Comparison of ENCODE assay signal across 11 cellular contexts in genomic region chr4:169249214-169249973, GRCh38. TPM values are rescaled to one million over a fixed set of nuclear protein-coding genes. Genes with fewer than 3 reads are reported as not detected.
DNase-seq lines count a peak whose midpoint lies in the region; ATAC-seq, FAIRE-seq and TF ChIP-seq lines count a peak whose summit lies in the region.
"Had no signal": no experiment of that assay in that cellular context is flagged by ENCODE, and none has a peak within 500 bp of the region (broad histone marks: within the 10 kb centered on the region; RNA-seq: fewer than 3 reads in every experiment).

No MANE protein-coding gene starts in this region.

- no peak overlapping the region for H3K4me3 ChIP-seq in body of pancreas
- no peak overlapping the region for H3K4me3 ChIP-seq in CD8-positive, alpha-beta T cell (ENCODE audit: low read depth, low read length)

- H3K27me3 ChIP-seq in body of pancreas = no peaks in the 10 kb centered on the region
- no peaks in the 10 kb centered on the region for H3K27me3 ChIP-seq in CD8-positive, alpha-beta T cell (ENCODE audit: insufficient read depth, low read length)

- POLR2A ChIA-PET in CD8-positive, alpha-beta T cell (lab: Charles Lee) = no interaction called here

- peaks cover 61% of the 10 kb centered on the region for H3K4me1 ChIP-seq in body of pancreas
- H3K4me1 ChIP-seq in CD8-positive, alpha-beta T cell (ENCODE audit: insufficient read depth, low read length) = no peaks in the 10 kb centered on the region

- H3K4me1 Mint-ChIP-seq in mesothelial cell of epicardium = peaks cover 66% of the 10 kb centered on the region
- H3K4me1 Mint-ChIP-seq in CD8-positive, alpha-beta T cell (ENCODE audit: low read depth) = no peaks in the 10 kb centered on the region
- H3K4me1 Mint-ChIP-seq: activated naive CD4-positive, alpha-beta T cell treated with anti-CD3 and anti-CD28 coated beads, Interleukin-2, amount 50 U/mL, for 24 hours had no signal

- no peaks in the 10 kb centered on the region for H3K27me3 Mint-ChIP-seq in mesothelial cell of epicardium (ENCODE audit: low read depth)
- peaks cover under 1% of the 10 kb centered on the region for H3K27me3 Mint-ChIP-seq in CD8-positive, alpha-beta T cell (ENCODE audit: low read depth)
- H3K27me3 Mint-ChIP-seq: activated B cell treated with CpG ODN at 0.5 μM for 24 hours had no signal

- intact Hi-C loops in body of pancreas (cut with DNase I) = no loop called here
- intact Hi-C loops in CD8-positive, alpha-beta T cell (cut with DNase I, micrococcal nuclease) = no loop called here

- WGBS in body of pancreas, 2 donors = 36 to 38% methylated on average over 6 of the region's 6 CpGs

- H3K36me3 Mint-ChIP-seq in mesothelial cell of epicardium = peaks cover 6% of the 10 kb centered on the region
- H3K36me3 Mint-ChIP-seq in CD8-positive, alpha-beta T cell = no peaks in the 10 kb centered on the region
- H3K36me3 Mint-ChIP-seq: activated naive CD4-positive, alpha-beta T cell treated with anti-CD3 and anti-CD28 coated beads, Interleukin-2, amount 50 U/mL, for 24 hours had no signal

- CTCF ChIA-PET in CD8-positive, alpha-beta T cell (lab: Charles Lee) = no interaction called here

- H3K4me3 Mint-ChIP-seq in mesothelial cell of epicardium = no peak overlapping the region
- no peak overlapping the region for H3K4me3 Mint-ChIP-seq in CD8-positive, alpha-beta T cell
- H3K4me3 Mint-ChIP-seq: activated B cell treated with CpG ODN at 0.5 μM for 24 hours; activated naive CD4-positive, alpha-beta T cell treated with anti-CD3 and anti-CD28 coated beads, Interleukin-2, amount 50 U/mL, for 24 hours had no signal

- TF ChIP-seq CTCF in body of pancreas (IDR thresholded peaks at IDR 0.05) (no peak), mesothelial cell of epicardium (IDR thresholded peaks at IDR 0.05; ENCODE audit: unreplicated experiment) (no peak)
- no peak for TF ChIP-seq CTCF in CD8-positive, alpha-beta T cell (IDR thresholded peaks at IDR 0.05)

- DNase-seq in body of pancreas (peak in 1 of 4 donors; percentile 37), mesothelial cell of epicardium (ENCODE audit: low spot score in 2 of 2, unreplicated experiment in 2 of 2) (no peak), NCI-H1048 (lab: John Stamatoyannopoulos, UW) (no peak), GM12892 (ENCODE audit: insufficient read length) (no peak)
- no peak for DNase-seq in CD8-positive, alpha-beta T cell
- DNase-seq: activated B cell treated with CpG ODN at 0.5 μM for 24 hours had no signal

- no peak for TF ChIP-seq POLR2A in body of pancreas (IDR thresholded peaks at IDR 0.05)
- no peak for TF ChIP-seq POLR2A in GM12892 (IDR thresholded peaks at IDR 0.05; ENCODE audit: low read depth, low read length)

- FAIRE-seq in GM12892 (lab: Jason Lieb, UNC) = no peak
- FAIRE-seq: frontal cortex had no signal

- H3K9me3 Mint-ChIP-seq in mesothelial cell of epicardium = peaks cover 4% of the 10 kb centered on the region
- no peaks in the 10 kb centered on the region for H3K9me3 Mint-ChIP-seq in CD8-positive, alpha-beta T cell
- H3K9me3 Mint-ChIP-seq: activated naive CD4-positive, alpha-beta T cell treated with anti-CD3 and anti-CD28 coated beads, Interleukin-2, amount 50 U/mL, for 24 hours had no signal

- H3K9me3 ChIP-seq in body of pancreas = no peaks in the 10 kb centered on the region
- H3K9me3 ChIP-seq in CD8-positive, alpha-beta T cell (ENCODE audit: low read length) = no peaks in the 10 kb centered on the region

- H3K27ac ChIP-seq in body of pancreas = peak overlapping the region; percentile 59 to 86 (median 75)
- no peak overlapping the region for H3K27ac ChIP-seq in CD8-positive, alpha-beta T cell (ENCODE audit: low read depth, low read length)

- peak overlapping the region; percentile 11 for H3K27ac Mint-ChIP-seq in mesothelial cell of epicardium
- no peak overlapping the region for H3K27ac Mint-ChIP-seq in CD8-positive, alpha-beta T cell
- H3K27ac Mint-ChIP-seq: activated B cell treated with CpG ODN at 0.5 μM for 24 hours; activated naive CD4-positive, alpha-beta T cell treated with anti-CD3 and anti-CD28 coated beads, Interleukin-2, amount 50 U/mL, for 24 hours had no signal

- ATAC-seq in GM18858 (IDR thresholded peaks at IDR 0.05; ENCODE audit: unreplicated experiment) (peak; percentile 52), HG03139 (IDR thresholded peaks at IDR 0.05; ENCODE audit: unreplicated experiment) (peak; percentile 49), body of pancreas (peak; percentile 87), GM18517 (IDR thresholded peaks at IDR 0.05; ENCODE audit: unreplicated experiment) (no peak)
- no peak for ATAC-seq in CD8-positive, alpha-beta T cell

- no peaks in the 10 kb centered on the region for H3K36me3 ChIP-seq in body of pancreas (replicated peaks in 1 of 2; ENCODE audit: insufficient read depth in 1 of 2, low read depth in 2 of 2)
- no peaks in the 10 kb centered on the region for H3K36me3 ChIP-seq in CD8-positive, alpha-beta T cell (ENCODE audit: insufficient read depth, low read length)

RNA-seq across cellular contexts. Expression of gene SH3RF1, which starts 21.4 kb away (rescaled TPM):
- 10 to 100 TPM; 17.1 to 17.4 TPM for total RNA-seq in body of pancreas
- total RNA-seq in mesothelial cell of epicardium = 18.1 to 20.3 TPM (median 19.6 TPM) in 3 replicates
- 3.8 TPM for polyA plus RNA-seq in GM12892 (2012; ENCODE audit: missing spikeins)
- total RNA-seq in CD8-positive, alpha-beta T cell = not detected

Comparison
In these comparisons a context has a peak if more than half of its experiments do, and no peak if none do; other contexts are left out.
1. ATAC-seq: peak in GM18858 (single experiment), HG03139 (single experiment) and body of pancreas (single experiment); none in CD8-positive, alpha-beta T cell (single experiment) and GM18517 (single experiment).
2. RNA of gene SH3RF1, which starts 21.4 kb away (total RNA-seq): 18.1 to 20.3 TPM in mesothelial cell of epicardium and 17.1 to 17.4 TPM in body of pancreas; not detected in CD8-positive, alpha-beta T cell; every median in the first group is over 10 times any median in the second.